1 cellular context compared by ENCODE assay signal in genomic region chr20:50778994-50779393, GRCh38. TPM values are rescaled to one million over a fixed set of nuclear protein-coding genes. Genes with fewer than 3 reads are reported as not detected.
"Had no signal": no experiment of that assay in that cellular context is flagged by ENCODE, and none has a peak within 500 bp of the region (broad histone marks: within the 10 kb centered on the region; RNA-seq: fewer than 3 reads in every experiment).

No MANE protein-coding gene starts in this region.

RNA-seq across cellular contexts. Expression of gene PARD6B, which starts 47.6 kb away (rescaled TPM):
- total RNA-seq: endothelial cell of umbilical vein had no signal
